1 cellular context compared by ENCODE assay signal in the genomic region with DNA sequence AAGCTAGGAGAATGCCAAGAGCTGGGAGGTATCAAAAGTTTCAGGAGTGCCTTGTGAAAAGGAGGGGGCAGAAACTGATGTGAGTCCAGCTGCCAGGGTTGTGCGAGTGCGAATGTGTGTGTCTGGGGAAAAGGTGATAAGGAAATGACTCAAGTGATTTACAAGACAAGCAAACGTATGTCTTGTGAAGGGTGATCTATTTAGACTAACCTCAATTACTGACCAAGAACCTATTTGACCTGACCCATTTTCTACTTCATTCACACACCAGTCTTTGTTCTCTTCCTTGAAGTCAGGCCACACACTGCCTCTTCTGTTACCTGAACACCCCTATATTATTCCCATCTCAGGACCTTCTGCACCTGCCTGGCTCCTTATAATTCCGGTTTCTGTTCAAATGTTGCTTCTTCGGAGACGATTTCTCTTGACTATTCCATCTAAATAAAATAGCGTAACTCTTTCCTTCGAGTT.
TF ChIP-seq lines count a peak whose summit lies in the region.

No MANE protein-coding gene starts in this region.

TF ChIP-seq in SK-N-SH treated with all-trans-retinoic acid at 6 μM for 48 hours, 23 proteins besides CTCF, POLR2A, EP300 and RAD21 (continued from another document):
- TF ChIP-seq, protein P1, sequence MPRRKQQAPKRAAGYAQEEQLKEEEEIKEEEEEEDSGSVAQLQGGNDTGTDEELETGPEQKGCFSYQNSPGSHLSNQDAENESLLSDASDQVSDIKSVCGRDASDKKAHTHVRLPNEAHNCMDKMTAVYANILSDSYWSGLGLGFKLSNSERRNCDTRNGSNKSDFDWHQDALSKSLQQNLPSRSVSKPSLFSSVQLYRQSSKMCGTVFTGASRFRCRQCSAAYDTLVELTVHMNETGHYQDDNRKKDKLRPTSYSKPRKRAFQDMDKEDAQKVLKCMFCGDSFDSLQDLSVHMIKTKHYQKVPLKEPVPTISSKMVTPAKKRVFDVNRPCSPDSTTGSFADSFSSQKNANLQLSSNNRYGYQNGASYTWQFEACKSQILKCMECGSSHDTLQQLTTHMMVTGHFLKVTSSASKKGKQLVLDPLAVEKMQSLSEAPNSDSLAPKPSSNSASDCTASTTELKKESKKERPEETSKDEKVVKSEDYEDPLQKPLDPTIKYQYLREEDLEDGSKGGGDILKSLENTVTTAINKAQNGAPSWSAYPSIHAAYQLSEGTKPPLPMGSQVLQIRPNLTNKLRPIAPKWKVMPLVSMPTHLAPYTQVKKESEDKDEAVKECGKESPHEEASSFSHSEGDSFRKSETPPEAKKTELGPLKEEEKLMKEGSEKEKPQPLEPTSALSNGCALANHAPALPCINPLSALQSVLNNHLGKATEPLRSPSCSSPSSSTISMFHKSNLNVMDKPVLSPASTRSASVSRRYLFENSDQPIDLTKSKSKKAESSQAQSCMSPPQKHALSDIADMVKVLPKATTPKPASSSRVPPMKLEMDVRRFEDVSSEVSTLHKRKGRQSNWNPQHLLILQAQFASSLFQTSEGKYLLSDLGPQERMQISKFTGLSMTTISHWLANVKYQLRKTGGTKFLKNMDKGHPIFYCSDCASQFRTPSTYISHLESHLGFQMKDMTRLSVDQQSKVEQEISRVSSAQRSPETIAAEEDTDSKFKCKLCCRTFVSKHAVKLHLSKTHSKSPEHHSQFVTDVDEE (CRISPR knock-in tag; IDR thresholded peaks at IDR 0.05), result no peak
- TF ChIP-seq, protein P2, sequence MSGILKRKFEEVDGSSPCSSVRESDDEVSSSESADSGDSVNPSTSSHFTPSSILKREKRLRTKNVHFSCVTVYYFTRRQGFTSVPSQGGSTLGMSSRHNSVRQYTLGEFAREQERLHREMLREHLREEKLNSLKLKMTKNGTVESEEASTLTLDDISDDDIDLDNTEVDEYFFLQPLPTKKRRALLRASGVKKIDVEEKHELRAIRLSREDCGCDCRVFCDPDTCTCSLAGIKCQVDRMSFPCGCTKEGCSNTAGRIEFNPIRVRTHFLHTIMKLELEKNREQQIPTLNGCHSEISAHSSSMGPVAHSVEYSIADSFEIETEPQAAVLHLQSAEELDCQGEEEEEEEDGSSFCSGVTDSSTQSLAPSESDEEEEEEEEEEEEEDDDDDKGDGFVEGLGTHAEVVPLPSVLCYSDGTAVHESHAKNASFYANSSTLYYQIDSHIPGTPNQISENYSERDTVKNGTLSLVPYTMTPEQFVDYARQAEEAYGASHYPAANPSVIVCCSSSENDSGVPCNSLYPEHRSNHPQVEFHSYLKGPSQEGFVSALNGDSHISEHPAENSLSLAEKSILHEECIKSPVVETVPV (CRISPR knock-in tag; IDR thresholded peaks at IDR 0.05), result no peak
- TF ChIP-seq ISL1 (CRISPR knock-in tag; IDR thresholded peaks at IDR 0.05) (no peak), ZNF8 (CRISPR knock-in tag; IDR thresholded peaks at IDR 0.05) (no peak), ZC3H10 (CRISPR knock-in tag; IDR thresholded peaks at IDR 0.05) (no peak), BACH2 (CRISPR knock-in tag; IDR thresholded peaks at IDR 0.05; ENCODE audit: borderline replicate concordance) (no peak), ZNF70 (CRISPR knock-in tag; IDR thresholded peaks at IDR 0.05) (no peak), CSDC2 (CRISPR knock-in tag; IDR thresholded peaks at IDR 0.05) (no peak), TCF4 (CRISPR knock-in tag; IDR thresholded peaks at IDR 0.05; ENCODE audit: borderline replicate concordance) (no peak), ZFP3 (CRISPR knock-in tag; IDR thresholded peaks at IDR 0.05) (no peak), SNAI2 (CRISPR knock-in tag; IDR thresholded peaks at IDR 0.05) (no peak), ARNTL (CRISPR knock-in tag; IDR thresholded peaks at IDR 0.05; ENCODE audit: borderline replicate concordance, low read depth) (no peak)
- TF ChIP-seq, protein P3, sequence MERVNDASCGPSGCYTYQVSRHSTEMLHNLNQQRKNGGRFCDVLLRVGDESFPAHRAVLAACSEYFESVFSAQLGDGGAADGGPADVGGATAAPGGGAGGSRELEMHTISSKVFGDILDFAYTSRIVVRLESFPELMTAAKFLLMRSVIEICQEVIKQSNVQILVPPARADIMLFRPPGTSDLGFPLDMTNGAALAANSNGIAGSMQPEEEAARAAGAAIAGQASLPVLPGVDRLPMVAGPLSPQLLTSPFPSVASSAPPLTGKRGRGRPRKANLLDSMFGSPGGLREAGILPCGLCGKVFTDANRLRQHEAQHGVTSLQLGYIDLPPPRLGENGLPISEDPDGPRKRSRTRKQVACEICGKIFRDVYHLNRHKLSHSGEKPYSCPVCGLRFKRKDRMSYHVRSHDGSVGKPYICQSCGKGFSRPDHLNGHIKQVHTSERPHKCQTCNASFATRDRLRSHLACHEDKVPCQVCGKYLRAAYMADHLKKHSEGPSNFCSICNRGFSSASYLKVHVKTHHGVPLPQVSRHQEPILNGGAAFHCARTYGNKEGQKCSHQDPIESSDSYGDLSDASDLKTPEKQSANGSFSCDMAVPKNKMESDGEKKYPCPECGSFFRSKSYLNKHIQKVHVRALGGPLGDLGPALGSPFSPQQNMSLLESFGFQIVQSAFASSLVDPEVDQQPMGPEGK (CRISPR knock-in tag; IDR thresholded peaks at IDR 0.05; ENCODE audit: borderline replicate concordance), result no peak
- TF ChIP-seq, protein P4, sequence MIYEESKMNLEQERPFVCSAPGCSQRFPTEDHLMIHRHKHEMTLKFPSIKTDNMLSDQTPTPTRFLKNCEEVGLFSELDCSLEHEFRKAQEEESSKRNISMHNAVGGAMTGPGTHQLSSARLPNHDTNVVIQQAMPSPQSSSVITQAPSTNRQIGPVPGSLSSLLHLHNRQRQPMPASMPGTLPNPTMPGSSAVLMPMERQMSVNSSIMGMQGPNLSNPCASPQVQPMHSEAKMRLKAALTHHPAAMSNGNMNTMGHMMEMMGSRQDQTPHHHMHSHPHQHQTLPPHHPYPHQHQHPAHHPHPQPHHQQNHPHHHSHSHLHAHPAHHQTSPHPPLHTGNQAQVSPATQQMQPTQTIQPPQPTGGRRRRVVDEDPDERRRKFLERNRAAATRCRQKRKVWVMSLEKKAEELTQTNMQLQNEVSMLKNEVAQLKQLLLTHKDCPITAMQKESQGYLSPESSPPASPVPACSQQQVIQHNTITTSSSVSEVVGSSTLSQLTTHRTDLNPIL (CRISPR knock-in tag; IDR thresholded peaks at IDR 0.05; ENCODE audit: low read depth), result no peak
